ENCODE assay signal across 8 cellular contexts in genomic region chr17:42555122-42555622, GRCh38. TPM values are rescaled to one million over a fixed set of nuclear protein-coding genes. Genes with fewer than 3 reads are reported as not detected.
DNase-seq lines count a peak whose midpoint lies in the region; ATAC-seq, FAIRE-seq and TF ChIP-seq lines count a peak whose summit lies in the region.

No MANE protein-coding gene starts in this region.

- H3K27me3 ChIP-seq in SU-DHL-6 (ENCODE audit: low read length) = no peaks in the 10 kb centered on the region
- no peaks in the 10 kb centered on the region for H3K27me3 ChIP-seq in psoas muscle (ENCODE audit: insufficient read depth in 3 of 3, low read length in 2 of 3)

- H2AFZ ChIP-seq in SU-DHL-6 (ENCODE audit: low read depth, low read length, severe bottlenecking) = peak overlapping the region; percentile 70

- H3K4me2 ChIP-seq in SU-DHL-6 (ENCODE audit: low read depth, low read length, poor library complexity, severe bottlenecking) = peak overlapping the region; percentile 80

- WGBS in psoas muscle, 3 donors = 25 to 29% (median 28%) methylated on average over 4 of the region's 4 CpGs

- peak overlapping the region; percentile 44 for H3K27ac ChIP-seq in SU-DHL-6 (ENCODE audit: low read depth, low read length)
- peak overlapping the region; percentile 88 for H3K27ac ChIP-seq in psoas muscle

- no peak for TF ChIP-seq POLR2A in GM12891 (IDR thresholded peaks at IDR 0.05; ENCODE audit: low read depth, low read length)

- H3K9me2 ChIP-seq in SU-DHL-6 (replicated peaks; ENCODE audit: insufficient read depth, low read length) = no peaks in the 10 kb centered on the region

- H4K20me1 ChIP-seq in SU-DHL-6 (ENCODE audit: low read depth, low read length) = no peaks in the 10 kb centered on the region

- H3K36me3 ChIP-seq in SU-DHL-6 (ENCODE audit: low read length) (no peaks in the 10 kb centered on the region), psoas muscle (ENCODE audit: insufficient read depth in 1 of 2, low read depth in 1 of 2) (peaks cover 0 to 3% of the 10 kb centered on the region in 2 donors)

- H3K4me3 ChIP-seq in GM12865 (ENCODE audit: low read depth, low read length) (peak overlapping the region; percentile 97), SU-DHL-6 (ENCODE audit: insufficient read depth, low read length, poor library complexity, severe bottlenecking) (peak overlapping the region; percentile 66), fibroblast of pulmonary artery (replicated peaks; ENCODE audit: low read depth, low read length) (peak overlapping the region; percentile 81), psoas muscle (peak overlapping the region; percentile 92)

- no peak for FAIRE-seq in GM12891 (lab: Jason Lieb, UNC)

- intact Hi-C loops in psoas muscle (cut with DNase I) = no loop called here

- peaks cover 10% of the 10 kb centered on the region for H3K4me1 ChIP-seq in psoas muscle

- H3K9ac ChIP-seq in SU-DHL-6 (ENCODE audit: low read length) = peak overlapping the region; percentile 77

- H3K79me2 ChIP-seq in SU-DHL-6 (ENCODE audit: insufficient read depth, low read length) = no peaks in the 10 kb centered on the region

- no peaks in the 10 kb centered on the region; the same call in 1 of the 2 replicates for H3F3A ChIP-seq in SU-DHL-6 (ENCODE audit: insufficient read depth)

- ATAC-seq in psoas muscle (peak in 1 of 4 donors; percentile 4), HG03460 (IDR thresholded peaks at IDR 0.05; ENCODE audit: unreplicated experiment) (no peak)

- TF ChIP-seq CTCF in GM12865 (IDR thresholded peaks at IDR 0.05; ENCODE audit: insufficient read depth, low read depth, low read length, missing control alignments) (no peak), SU-DHL-6 (IDR thresholded peaks at IDR 0.05; ENCODE audit: insufficient read depth, low read length, poor library complexity, severe bottlenecking) (no peak), fibroblast of pulmonary artery (IDR thresholded peaks at IDR 0.05; ENCODE audit: low read length, missing control alignments) (no peak), psoas muscle (IDR thresholded peaks at IDR 0.05) (no peak)

- H3K9me3 ChIP-seq in SU-DHL-6 (ENCODE audit: insufficient read depth, low read length) (no peaks in the 10 kb centered on the region), psoas muscle (no peaks in the 10 kb centered on the region)

- no peak for DNase-seq in GM12865 (ENCODE audit: low read depth)
- DNase-seq in fibroblast of pulmonary artery (ENCODE audit: low read depth) = no peak
- DNase-seq in psoas muscle = no peak
- no peak for DNase-seq in dermis blood vessel endothelial cell
- DNase-seq in GM12891 (ENCODE audit: insufficient read length, low spot score) = no peak
- no peak for DNase-seq in Ammon's horn (ENCODE audit: low spot score)

TF ChIP-seq in GM12891, 5 proteins besides CTCF, POLR2A, EP300 and RAD21:
- no peak for TF ChIP-seq SPI1 (IDR thresholded peaks at IDR 0.05; ENCODE audit: low read depth, low read length)
- TF ChIP-seq POU2F2 (IDR thresholded peaks at IDR 0.05; ENCODE audit: low read depth, low read length) = no peak
- no peak for TF ChIP-seq POLR2AphosphoS5 (IDR thresholded peaks at IDR 0.05; ENCODE audit: low read depth, low read length)
- TF ChIP-seq PAX5 (IDR thresholded peaks at IDR 0.05; ENCODE audit: insufficient read depth, low read length, severe bottlenecking) = no peak
- no peak for TF ChIP-seq TAF1 (IDR thresholded peaks at IDR 0.05; ENCODE audit: low read depth, low read length)

RNA-seq across cellular contexts. Expression of gene HSD17B1, which starts 2.4 kb away (rescaled TPM):
- total RNA-seq in psoas muscle (1 to 10 TPM in 1 of 4 donors, under 1 TPM in 3; 0.54 to 1.2 (median 0.72) TPM), dermis blood vessel endothelial cell (0.23 and 0.34 TPM in 2 replicates)
- 1 to 10 TPM; 1.3 to 2.1 (median 1.7) TPM for polyA plus RNA-seq in psoas muscle
- polyA plus RNA-seq in GM12891 (2012; ENCODE audit: low read depth, missing spikeins) = 0.72 TPM

RNA-seq across cellular contexts. Expression of gene COASY, which starts 6.8 kb away (rescaled TPM):
- total RNA-seq in psoas muscle (10 to 100 TPM; 31.6 to 45.4 (median 37.0) TPM), dermis blood vessel endothelial cell (9.5 and 33.9 TPM in 2 replicates)
- polyA plus RNA-seq in psoas muscle = 100 to 1,000 TPM in 1 of 3 donors, 10 to 100 TPM in 2; 41.0 to 141 (median 73.5) TPM
- polyA plus RNA-seq in GM12891 (2012; ENCODE audit: low read depth, missing spikeins) = 61.8 TPM

RNA-seq across cellular contexts. Expression of gene MLX, which starts 11.7 kb away (rescaled TPM):
- total RNA-seq in psoas muscle (10 to 100 TPM; 45.2 to 67.9 (median 55.2) TPM), dermis blood vessel endothelial cell (33.0 and 34.5 TPM in 2 replicates)
- polyA plus RNA-seq in psoas muscle = 100 to 1,000 TPM in 1 of 3 donors, 10 to 100 TPM in 2; 71.0 to 108 (median 89.2) TPM
- polyA plus RNA-seq in GM12891 (2012; ENCODE audit: low read depth, missing spikeins) = 30.3 TPM

RNA-seq across cellular contexts. Expression of gene NAGLU, which starts 19.1 kb away (rescaled TPM):
- total RNA-seq in psoas muscle (10 to 100 TPM in 3 of 4 donors, 1 to 10 TPM in 1; 9.1 to 17.8 (median 11.7) TPM), dermis blood vessel endothelial cell (44.9 and 53.3 TPM in 2 replicates)
- 10 to 100 TPM; 16.0 to 18.1 (median 17.5) TPM for polyA plus RNA-seq in psoas muscle
- 13.7 TPM for polyA plus RNA-seq in GM12891 (2012; ENCODE audit: low read depth, missing spikeins)

RNA-seq across cellular contexts. Expression of gene PSMC3IP, which starts 22.4 kb away (rescaled TPM):
- 1 to 10 TPM in 2 of 4 donors, under 1 TPM in 2; 0.26 to 3.3 (median 1.4) TPM for total RNA-seq in psoas muscle
- polyA plus RNA-seq in psoas muscle = 10 to 100 TPM in 1 of 3 donors, 1 to 10 TPM in 2; 3.8 to 13.3 (median 5.3) TPM
- 4.9 and 5.5 TPM in 2 replicates for total RNA-seq in dermis blood vessel endothelial cell
- 15.2 TPM for polyA plus RNA-seq in GM12891 (2012; ENCODE audit: low read depth, missing spikeins)
